Comparison of ENCODE assay signal across 11 cellular contexts in genomic region chr7:106108988-106109387, GRCh38. TPM values are rescaled to one million over a fixed set of nuclear protein-coding genes. Genes with fewer than 3 reads are reported as not detected.
DNase-seq lines count a peak whose midpoint lies in the region; ATAC-seq and TF ChIP-seq lines count a peak whose summit lies in the region.
"Had no signal": no experiment of that assay in that cellular context is flagged by ENCODE, and none has a peak within 500 bp of the region (broad histone marks: within the 10 kb centered on the region; RNA-seq: fewer than 3 reads in every experiment).

No MANE protein-coding gene starts in this region.

- CTCF ChIA-PET in CD4-positive, alpha-beta T cell (lab: Charles Lee): no interaction called here
- CTCF ChIA-PET in HEK293 (lab: Yijun Ruan, JAX): no interaction called here

- peak overlapping the region; percentile 17 for H3K4me3 Mint-ChIP-seq in CD4-positive, alpha-beta T cell
- H3K4me3 Mint-ChIP-seq in activated naive CD8-positive, alpha-beta T cell treated with anti-CD3 and anti-CD28 coated beads, Interleukin-2, amount 10 ng/mL, durations not matched to agents 7 days and 5 days: peak overlapping the region; percentile 50
- peak overlapping the region; percentile 90 for H3K4me3 Mint-ChIP-seq in nephron progenitor cell

- no peaks in the 10 kb centered on the region for H3K9me3 Mint-ChIP-seq in CD4-positive, alpha-beta T cell
- H3K9me3 Mint-ChIP-seq in activated naive CD8-positive, alpha-beta T cell treated with anti-CD3 and anti-CD28 coated beads, Interleukin-2, amount 10 ng/mL, durations not matched to agents 7 days and 5 days: no peaks in the 10 kb centered on the region
- peaks cover 4% of the 10 kb centered on the region for H3K9me3 Mint-ChIP-seq in nephron progenitor cell

- TF ChIP-seq CTCF in CD4-positive, alpha-beta T cell (IDR thresholded peaks at IDR 0.05): no peak
- TF ChIP-seq CTCF in HEK293 (tag by site-specific recombination; IDR thresholded peaks at IDR 0.05): no peak
- TF ChIP-seq CTCF in nephron progenitor cell (IDR thresholded peaks at IDR 0.05): no peak
- no peak for TF ChIP-seq CTCF in foreskin keratinocyte (conservative IDR thresholded peaks at IDR 0.05)

- H3K27ac Mint-ChIP-seq in CD4-positive, alpha-beta T cell: peak overlapping the region; percentile 33
- H3K27ac Mint-ChIP-seq in activated naive CD8-positive, alpha-beta T cell treated with anti-CD3 and anti-CD28 coated beads, Interleukin-2, amount 10 ng/mL, durations not matched to agents 7 days and 5 days: peak overlapping the region; percentile 27
- no peak overlapping the region for H3K27ac Mint-ChIP-seq in nephron progenitor cell

- H3K4me1 ChIP-seq in HEK293 (ENCODE audit: control insufficient read depth, insufficient read depth, low read length): no peaks in the 10 kb centered on the region
- H3K4me1 ChIP-seq in foreskin keratinocyte: peaks cover 4% of the 10 kb centered on the region

- no peak overlapping the region for H3K27ac ChIP-seq in CD4-positive, alpha-beta T cell (ENCODE audit: low read depth, low read length)
- H3K27ac ChIP-seq in HEK293 (ENCODE audit: extremely low read depth, low read depth, low read length): no peak overlapping the region
- no peak overlapping the region for H3K27ac ChIP-seq in foreskin keratinocyte

- H3K27me3 Mint-ChIP-seq in CD4-positive, alpha-beta T cell: no peaks in the 10 kb centered on the region
- no peaks in the 10 kb centered on the region for H3K27me3 Mint-ChIP-seq in activated naive CD8-positive, alpha-beta T cell treated with anti-CD3 and anti-CD28 coated beads, Interleukin-2, amount 10 ng/mL, durations not matched to agents 7 days and 5 days
- no peaks in the 10 kb centered on the region for H3K27me3 Mint-ChIP-seq in nephron progenitor cell (ENCODE audit: low read depth, poor library complexity)

- no peaks in the 10 kb centered on the region for H3K27me3 ChIP-seq in CD4-positive, alpha-beta T cell (ENCODE audit: control insufficient read depth, insufficient read depth, low read length)
- H3K27me3 ChIP-seq in foreskin keratinocyte: no peaks in the 10 kb centered on the region

- no peak for DNase-seq in CD4-positive, alpha-beta T cell
- no peak for DNase-seq in activated naive CD8-positive, alpha-beta T cell treated with anti-CD3 and anti-CD28 coated beads, Interleukin-2, amount 10 ng/mL, durations not matched to agents 7 days and 5 days
- DNase-seq in nephron progenitor cell (no peak), NCI-H2227 (lab: John Stamatoyannopoulos, UW; ENCODE audit: unreplicated experiment) (no peak), foreskin keratinocyte (no peak)
- DNase-seq in stimulated activated CD4-positive, alpha-beta T cell treated with anti-CD3 and anti-CD28 coated beads, Interleukin-4, amount 100 ng/mL, for 4 hours: no peak
- DNase-seq: HCEC 1CT, NCI-H1694 treated with DMSO at 0.1 percent for 48 hours had no signal

- H3K4me1 Mint-ChIP-seq in CD4-positive, alpha-beta T cell (ENCODE audit: low read depth): peaks cover 67% of the 10 kb centered on the region
- H3K4me1 Mint-ChIP-seq in activated naive CD8-positive, alpha-beta T cell treated with anti-CD3 and anti-CD28 coated beads, Interleukin-2, amount 10 ng/mL, durations not matched to agents 7 days and 5 days: peaks cover 31% of the 10 kb centered on the region
- peaks cover 34% of the 10 kb centered on the region for H3K4me1 Mint-ChIP-seq in nephron progenitor cell

- H3K36me3 Mint-ChIP-seq in CD4-positive, alpha-beta T cell (ENCODE audit: low read depth): peaks cover 26% of the 10 kb centered on the region
- H3K36me3 Mint-ChIP-seq in activated naive CD8-positive, alpha-beta T cell treated with anti-CD3 and anti-CD28 coated beads, Interleukin-2, amount 10 ng/mL, durations not matched to agents 7 days and 5 days: peaks cover 27% of the 10 kb centered on the region
- H3K36me3 Mint-ChIP-seq in nephron progenitor cell (ENCODE audit: low read depth): peaks cover 23% of the 10 kb centered on the region

- H3K36me3 ChIP-seq in HEK293 (ENCODE audit: control insufficient read depth in 2 of 2, insufficient read depth in 1 of 2, low read length in 2 of 2): peaks cover 0 to 3% of the 10 kb centered on the region in 2 experiments; a peak in 1 of 3 replicates

- no peaks in the 10 kb centered on the region for H3K9me3 ChIP-seq in CD4-positive, alpha-beta T cell (ENCODE audit: control insufficient read depth, low read length)
- H3K9me3 ChIP-seq in HEK293 (ENCODE audit: control insufficient read depth, insufficient read depth, low read depth, low read length): no peaks in the 10 kb centered on the region

- no peak overlapping the region for H3K4me3 ChIP-seq in HEK293 (ENCODE audit: low read depth, low read length)

- intact Hi-C loops in CD4-positive, alpha-beta T cell (cut with DNase I, micrococcal nuclease): no loop called here

- POLR2A ChIA-PET in CD4-positive, alpha-beta T cell (lab: Charles Lee): interaction anchor here (10.6 kb wide), 1 partner anchor 37 kb away, joined by 149 read pairs; no protein-coding TSS in a partner anchor
- POLR2A ChIA-PET in HEK293 (lab: Yijun Ruan, JAX): no interaction called here
- POLR2A ChIA-PET in activated naive CD8-positive, alpha-beta T cell treated with anti-CD3 and anti-CD28 coated beads, Interleukin-2, amount 10 ng/mL, durations not matched to agents 7 days and 5 days (lab: Charles Lee): interaction anchor here (6.4 kb wide), 1 partner anchor 36 kb away, joined by 98 read pairs; no protein-coding TSS in a partner anchor

- ATAC-seq in CD4-positive, alpha-beta T cell (ENCODE audit: poor library complexity): no peak
- ATAC-seq in activated naive CD8-positive, alpha-beta T cell treated with anti-CD3 and anti-CD28 coated beads, Interleukin-2, amount 10 ng/mL, durations not matched to agents 7 days and 5 days (ENCODE audit: low read depth): no peak
- ATAC-seq in GM21367 (IDR thresholded peaks at IDR 0.05; ENCODE audit: unreplicated experiment) (no peak), foreskin keratinocyte (no peak)
- ATAC-seq: Panc1 had no signal

TF ChIP-seq in HEK293, 187 proteins besides CTCF, POLR2A, EP300 and RAD21:
- TF ChIP-seq, protein P1, sequence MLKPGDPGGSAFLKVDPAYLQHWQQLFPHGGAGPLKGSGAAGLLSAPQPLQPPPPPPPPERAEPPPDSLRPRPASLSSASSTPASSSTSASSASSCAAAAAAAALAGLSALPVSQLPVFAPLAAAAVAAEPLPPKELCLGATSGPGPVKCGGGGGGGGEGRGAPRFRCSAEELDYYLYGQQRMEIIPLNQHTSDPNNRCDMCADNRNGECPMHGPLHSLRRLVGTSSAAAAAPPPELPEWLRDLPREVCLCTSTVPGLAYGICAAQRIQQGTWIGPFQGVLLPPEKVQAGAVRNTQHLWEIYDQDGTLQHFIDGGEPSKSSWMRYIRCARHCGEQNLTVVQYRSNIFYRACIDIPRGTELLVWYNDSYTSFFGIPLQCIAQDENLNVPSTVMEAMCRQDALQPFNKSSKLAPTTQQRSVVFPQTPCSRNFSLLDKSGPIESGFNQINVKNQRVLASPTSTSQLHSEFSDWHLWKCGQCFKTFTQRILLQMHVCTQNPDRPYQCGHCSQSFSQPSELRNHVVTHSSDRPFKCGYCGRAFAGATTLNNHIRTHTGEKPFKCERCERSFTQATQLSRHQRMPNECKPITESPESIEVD (tag by site-specific recombination; IDR thresholded peaks at IDR 0.05): peak; percentile 66
- TF ChIP-seq PRDM1 (tag by site-specific recombination; IDR thresholded peaks at IDR 0.05): 0 out of 2 replicates have a peak, but pooled peaks have one; percentile 47
- TF ChIP-seq ZNF148 (tag by site-specific recombination; IDR thresholded peaks at IDR 0.05; ENCODE audit: borderline replicate concordance): no peak

RNA-seq across cellular contexts. Expression of gene SYPL1, which starts 3.1 kb away (rescaled TPM):
- 10 to 100 TPM; 51.2 to 53.1 TPM for total RNA-seq in CD4-positive, alpha-beta T cell
- 10 to 100 TPM; 52.2 to 56.5 TPM for total RNA-seq in activated naive CD8-positive, alpha-beta T cell treated with anti-CD3 and anti-CD28 coated beads, Interleukin-2, amount 10 ng/mL, durations not matched to agents 7 days and 5 days
- 94.3 and 98.9 TPM in 2 replicates for total RNA-seq in foreskin keratinocyte
- polyA plus RNA-seq in foreskin keratinocyte: 70.4 and 86.3 TPM in 2 replicates

Comparison
In these comparisons a context has a peak if more than half of its experiments do, and no peak if none do; other contexts are left out.
1. H3K4me3 Mint-ChIP-seq: peak in every context shown above with its lines; median percentile 90 in nephron progenitor cell; 50 in activated naive CD8-positive, alpha-beta T cell treated with anti-CD3 and anti-CD28 coated beads, Interleukin-2, amount 10 ng/mL, durations not matched to agents 7 days and 5 days; 17 in CD4-positive, alpha-beta T cell.